Comparison of ENCODE assay signal across 1 cellular context in the genomic region with DNA sequence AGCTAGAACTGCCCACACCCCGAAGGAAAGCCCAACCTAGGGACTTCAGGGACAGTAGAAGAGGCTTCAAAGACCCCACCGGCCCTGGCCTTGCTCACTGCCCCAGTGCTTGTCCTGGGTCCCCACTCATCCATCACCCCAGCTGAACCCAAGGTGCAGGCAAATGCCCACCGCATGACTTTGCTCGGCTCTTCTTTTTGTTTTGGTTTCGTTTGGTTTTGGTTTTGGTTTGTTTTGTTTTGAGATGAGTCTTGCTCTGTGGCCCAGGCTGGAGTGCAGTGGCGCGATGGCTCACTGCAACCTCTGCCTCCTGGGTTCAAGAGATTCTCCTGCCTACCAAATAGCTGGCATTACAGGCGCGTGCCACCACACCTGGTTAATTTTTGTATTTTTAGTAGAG.
A peak's percentile ranks its signal among the peaks of the same experiment; 100 is the strongest.
TF ChIP-seq lines count a peak whose summit lies in the region.

No MANE protein-coding gene starts in this region.

TF ChIP-seq in GM12878, 131 proteins besides CTCF, POLR2A, EP300 and RAD21 (continued from another document and continues in another):
- TF ChIP-seq ATF7 (IDR thresholded peaks at IDR 0.05; ENCODE audit: low read depth): peak; percentile 45; the same call in 1 of the 2 replicates
- no peak for TF ChIP-seq TCF12 (IDR thresholded peaks at IDR 0.05; ENCODE audit: low read depth, low read length)
- no peak; a peak in 1 of 4 replicates for TF ChIP-seq IKZF2 (IDR thresholded peaks at IDR 0.05)
- TF ChIP-seq, protein P1, sequence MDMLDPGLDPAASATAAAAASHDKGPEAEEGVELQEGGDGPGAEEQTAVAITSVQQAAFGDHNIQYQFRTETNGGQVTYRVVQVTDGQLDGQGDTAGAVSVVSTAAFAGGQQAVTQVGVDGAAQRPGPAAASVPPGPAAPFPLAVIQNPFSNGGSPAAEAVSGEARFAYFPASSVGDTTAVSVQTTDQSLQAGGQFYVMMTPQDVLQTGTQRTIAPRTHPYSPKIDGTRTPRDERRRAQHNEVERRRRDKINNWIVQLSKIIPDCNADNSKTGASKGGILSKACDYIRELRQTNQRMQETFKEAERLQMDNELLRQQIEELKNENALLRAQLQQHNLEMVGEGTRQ (IDR thresholded peaks at IDR 0.05; ENCODE audit: borderline replicate concordance, low read depth, low read length): no peak
- TF ChIP-seq, protein P2, sequence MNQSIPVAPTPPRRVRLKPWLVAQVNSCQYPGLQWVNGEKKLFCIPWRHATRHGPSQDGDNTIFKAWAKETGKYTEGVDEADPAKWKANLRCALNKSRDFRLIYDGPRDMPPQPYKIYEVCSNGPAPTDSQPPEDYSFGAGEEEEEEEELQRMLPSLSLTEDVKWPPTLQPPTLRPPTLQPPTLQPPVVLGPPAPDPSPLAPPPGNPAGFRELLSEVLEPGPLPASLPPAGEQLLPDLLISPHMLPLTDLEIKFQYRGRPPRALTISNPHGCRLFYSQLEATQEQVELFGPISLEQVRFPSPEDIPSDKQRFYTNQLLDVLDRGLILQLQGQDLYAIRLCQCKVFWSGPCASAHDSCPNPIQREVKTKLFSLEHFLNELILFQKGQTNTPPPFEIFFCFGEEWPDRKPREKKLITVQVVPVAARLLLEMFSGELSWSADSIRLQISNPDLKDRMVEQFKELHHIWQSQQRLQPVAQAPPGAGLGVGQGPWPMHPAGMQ (IDR thresholded peaks at IDR 0.05; ENCODE audit: borderline replicate concordance): no peak
- no peak for TF ChIP-seq ZSCAN29 (IDR thresholded peaks at IDR 0.05)
- TF ChIP-seq RELA (IDR thresholded peaks at IDR 0.05; ENCODE audit: borderline replicate concordance, partially characterized antibody): no peak
- no peak for TF ChIP-seq RBBP5 (conservative IDR thresholded peaks at IDR 0.05)
- TF ChIP-seq, protein P3, sequence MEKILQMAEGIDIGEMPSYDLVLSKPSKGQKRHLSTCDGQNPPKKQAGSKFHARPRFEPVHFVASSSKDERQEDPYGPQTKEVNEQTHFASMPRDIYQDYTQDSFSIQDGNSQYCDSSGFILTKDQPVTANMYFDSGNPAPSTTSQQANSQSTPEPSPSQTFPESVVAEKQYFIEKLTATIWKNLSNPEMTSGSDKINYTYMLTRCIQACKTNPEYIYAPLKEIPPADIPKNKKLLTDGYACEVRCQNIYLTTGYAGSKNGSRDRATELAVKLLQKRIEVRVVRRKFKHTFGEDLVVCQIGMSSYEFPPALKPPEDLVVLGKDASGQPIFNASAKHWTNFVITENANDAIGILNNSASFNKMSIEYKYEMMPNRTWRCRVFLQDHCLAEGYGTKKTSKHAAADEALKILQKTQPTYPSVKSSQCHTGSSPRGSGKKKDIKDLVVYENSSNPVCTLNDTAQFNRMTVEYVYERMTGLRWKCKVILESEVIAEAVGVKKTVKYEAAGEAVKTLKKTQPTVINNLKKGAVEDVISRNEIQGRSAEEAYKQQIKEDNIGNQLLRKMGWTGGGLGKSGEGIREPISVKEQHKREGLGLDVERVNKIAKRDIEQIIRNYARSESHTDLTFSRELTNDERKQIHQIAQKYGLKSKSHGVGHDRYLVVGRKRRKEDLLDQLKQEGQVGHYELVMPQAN (conservative IDR thresholded peaks at IDR 0.05): no peak
- TF ChIP-seq, protein P4, sequence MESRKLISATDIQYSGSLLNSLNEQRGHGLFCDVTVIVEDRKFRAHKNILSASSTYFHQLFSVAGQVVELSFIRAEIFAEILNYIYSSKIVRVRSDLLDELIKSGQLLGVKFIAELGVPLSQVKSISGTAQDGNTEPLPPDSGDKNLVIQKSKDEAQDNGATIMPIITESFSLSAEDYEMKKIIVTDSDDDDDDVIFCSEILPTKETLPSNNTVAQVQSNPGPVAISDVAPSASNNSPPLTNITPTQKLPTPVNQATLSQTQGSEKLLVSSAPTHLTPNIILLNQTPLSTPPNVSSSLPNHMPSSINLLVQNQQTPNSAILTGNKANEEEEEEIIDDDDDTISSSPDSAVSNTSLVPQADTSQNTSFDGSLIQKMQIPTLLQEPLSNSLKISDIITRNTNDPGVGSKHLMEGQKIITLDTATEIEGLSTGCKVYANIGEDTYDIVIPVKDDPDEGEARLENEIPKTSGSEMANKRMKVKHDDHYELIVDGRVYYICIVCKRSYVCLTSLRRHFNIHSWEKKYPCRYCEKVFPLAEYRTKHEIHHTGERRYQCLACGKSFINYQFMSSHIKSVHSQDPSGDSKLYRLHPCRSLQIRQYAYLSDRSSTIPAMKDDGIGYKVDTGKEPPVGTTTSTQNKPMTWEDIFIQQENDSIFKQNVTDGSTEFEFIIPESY (IDR thresholded peaks at IDR 0.05): no peak
- TF ChIP-seq NRF1 (conservative IDR thresholded peaks at IDR 0.05; ENCODE audit: low read depth, low read length): no peak
- no peak for TF ChIP-seq SMAD5 (IDR thresholded peaks at IDR 0.05; ENCODE audit: low read depth)
- TF ChIP-seq, protein P5, sequence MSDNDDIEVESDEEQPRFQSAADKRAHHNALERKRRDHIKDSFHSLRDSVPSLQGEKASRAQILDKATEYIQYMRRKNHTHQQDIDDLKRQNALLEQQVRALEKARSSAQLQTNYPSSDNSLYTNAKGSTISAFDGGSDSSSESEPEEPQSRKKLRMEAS (IDR thresholded peaks at IDR 0.05; ENCODE audit: low read depth, low read length): no peak
- no peak for TF ChIP-seq MEF2A (IDR thresholded peaks at IDR 0.05; ENCODE audit: insufficient read depth, low read depth, low read length)
- peak; percentile 95 for TF ChIP-seq HDGF (IDR thresholded peaks at IDR 0.05)
- TF ChIP-seq BACH1 (IDR thresholded peaks at IDR 0.05; ENCODE audit: borderline replicate concordance): no peak
- no peak for TF ChIP-seq CBFB (IDR thresholded peaks at IDR 0.05; ENCODE audit: low read depth)
- TF ChIP-seq GATAD2B (conservative IDR thresholded peaks at IDR 0.05; ENCODE audit: low read depth): no peak
- TF ChIP-seq EED (IDR thresholded peaks at IDR 0.05; ENCODE audit: low read depth): no peak
- TF ChIP-seq PAX5 (IDR thresholded peaks at IDR 0.05; ENCODE audit: borderline replicate concordance, low read depth, low read length): no peak
- no peak for TF ChIP-seq YBX1 (IDR thresholded peaks at IDR 0.05)
- TF ChIP-seq HCFC1 (IDR thresholded peaks at IDR 0.05; ENCODE audit: low read length): no peak
- no peak for TF ChIP-seq TCF7 (IDR thresholded peaks at IDR 0.05; ENCODE audit: borderline replicate concordance)
- TF ChIP-seq FOXM1 (IDR thresholded peaks at IDR 0.05; ENCODE audit: low read depth, low read length): no peak
- no peak for TF ChIP-seq ETV6 (conservative IDR thresholded peaks at IDR 0.05 in 1 of 2, IDR thresholded peaks at IDR 0.05 in 1 of 2; ENCODE audit: borderline replicate concordance in 1 of 2, low read depth in 1 of 2)
- TF ChIP-seq CEBPB (IDR thresholded peaks at IDR 0.05; ENCODE audit: borderline replicate concordance in 1 of 2, low read depth in 2 of 2, low read length in 2 of 2): no peak
- TF ChIP-seq, protein P6, sequence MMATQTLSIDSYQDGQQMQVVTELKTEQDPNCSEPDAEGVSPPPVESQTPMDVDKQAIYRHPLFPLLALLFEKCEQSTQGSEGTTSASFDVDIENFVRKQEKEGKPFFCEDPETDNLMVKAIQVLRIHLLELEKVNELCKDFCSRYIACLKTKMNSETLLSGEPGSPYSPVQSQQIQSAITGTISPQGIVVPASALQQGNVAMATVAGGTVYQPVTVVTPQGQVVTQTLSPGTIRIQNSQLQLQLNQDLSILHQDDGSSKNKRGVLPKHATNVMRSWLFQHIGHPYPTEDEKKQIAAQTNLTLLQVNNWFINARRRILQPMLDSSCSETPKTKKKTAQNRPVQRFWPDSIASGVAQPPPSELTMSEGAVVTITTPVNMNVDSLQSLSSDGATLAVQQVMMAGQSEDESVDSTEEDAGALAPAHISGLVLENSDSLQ (IDR thresholded peaks at IDR 0.05): no peak
- TF ChIP-seq SREBF2 (IDR thresholded peaks at IDR 0.05; ENCODE audit: low read length): no peak
- TF ChIP-seq PML (IDR thresholded peaks at IDR 0.05; ENCODE audit: low read length): no peak
- TF ChIP-seq, protein P7, sequence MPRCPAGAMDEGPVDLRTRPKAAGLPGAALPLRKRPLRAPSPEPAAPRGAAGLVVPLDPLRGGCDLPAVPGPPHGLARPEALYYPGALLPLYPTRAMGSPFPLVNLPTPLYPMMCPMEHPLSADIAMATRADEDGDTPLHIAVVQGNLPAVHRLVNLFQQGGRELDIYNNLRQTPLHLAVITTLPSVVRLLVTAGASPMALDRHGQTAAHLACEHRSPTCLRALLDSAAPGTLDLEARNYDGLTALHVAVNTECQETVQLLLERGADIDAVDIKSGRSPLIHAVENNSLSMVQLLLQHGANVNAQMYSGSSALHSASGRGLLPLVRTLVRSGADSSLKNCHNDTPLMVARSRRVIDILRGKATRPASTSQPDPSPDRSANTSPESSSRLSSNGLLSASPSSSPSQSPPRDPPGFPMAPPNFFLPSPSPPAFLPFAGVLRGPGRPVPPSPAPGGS (IDR thresholded peaks at IDR 0.05; ENCODE audit: borderline replicate concordance, insufficient read depth, low read depth, low read length, poor library complexity, severe bottlenecking): no peak
- TF ChIP-seq SUPT20H (IDR thresholded peaks at IDR 0.05; ENCODE audit: borderline replicate concordance, control insufficient read depth, low read depth, low read length): no peak
- TF ChIP-seq TBL1XR1 (IDR thresholded peaks at IDR 0.05; ENCODE audit: low read depth, low read length): no peak
- TF ChIP-seq MTA3 (IDR thresholded peaks at IDR 0.05; ENCODE audit: borderline replicate concordance, low read length): no peak
- TF ChIP-seq, protein P8, sequence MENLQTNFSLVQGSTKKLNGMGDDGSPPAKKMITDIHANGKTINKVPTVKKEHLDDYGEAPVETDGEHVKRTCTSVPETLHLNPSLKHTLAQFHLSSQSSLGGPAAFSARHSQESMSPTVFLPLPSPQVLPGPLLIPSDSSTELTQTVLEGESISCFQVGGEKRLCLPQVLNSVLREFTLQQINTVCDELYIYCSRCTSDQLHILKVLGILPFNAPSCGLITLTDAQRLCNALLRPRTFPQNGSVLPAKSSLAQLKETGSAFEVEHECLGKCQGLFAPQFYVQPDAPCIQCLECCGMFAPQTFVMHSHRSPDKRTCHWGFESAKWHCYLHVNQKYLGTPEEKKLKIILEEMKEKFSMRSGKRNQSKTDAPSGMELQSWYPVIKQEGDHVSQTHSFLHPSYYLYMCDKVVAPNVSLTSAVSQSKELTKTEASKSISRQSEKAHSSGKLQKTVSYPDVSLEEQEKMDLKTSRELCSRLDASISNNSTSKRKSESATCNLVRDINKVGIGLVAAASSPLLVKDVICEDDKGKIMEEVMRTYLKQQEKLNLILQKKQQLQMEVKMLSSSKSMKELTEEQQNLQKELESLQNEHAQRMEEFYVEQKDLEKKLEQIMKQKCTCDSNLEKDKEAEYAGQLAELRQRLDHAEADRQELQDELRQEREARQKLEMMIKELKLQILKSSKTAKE (IDR thresholded peaks at IDR 0.05; ENCODE audit: low read depth, poor library complexity, severe bottlenecking): peak; percentile 14
- TF ChIP-seq JUNB (IDR thresholded peaks at IDR 0.05): peak; percentile 29
- TF ChIP-seq RB1 (IDR thresholded peaks at IDR 0.05; ENCODE audit: borderline replicate concordance): no peak
- no peak for TF ChIP-seq DPF2 (IDR thresholded peaks at IDR 0.05)
- peak; percentile 10; the same call in 1 of the 2 replicates for TF ChIP-seq JUND (IDR thresholded peaks at IDR 0.05; ENCODE audit: low read depth, low read length)
- TF ChIP-seq TARDBP (IDR thresholded peaks at IDR 0.05; ENCODE audit: borderline replicate concordance): no peak
- no peak for TF ChIP-seq NFYA (IDR thresholded peaks at IDR 0.05; ENCODE audit: borderline replicate concordance, low read depth, low read length)
- TF ChIP-seq, protein P9, sequence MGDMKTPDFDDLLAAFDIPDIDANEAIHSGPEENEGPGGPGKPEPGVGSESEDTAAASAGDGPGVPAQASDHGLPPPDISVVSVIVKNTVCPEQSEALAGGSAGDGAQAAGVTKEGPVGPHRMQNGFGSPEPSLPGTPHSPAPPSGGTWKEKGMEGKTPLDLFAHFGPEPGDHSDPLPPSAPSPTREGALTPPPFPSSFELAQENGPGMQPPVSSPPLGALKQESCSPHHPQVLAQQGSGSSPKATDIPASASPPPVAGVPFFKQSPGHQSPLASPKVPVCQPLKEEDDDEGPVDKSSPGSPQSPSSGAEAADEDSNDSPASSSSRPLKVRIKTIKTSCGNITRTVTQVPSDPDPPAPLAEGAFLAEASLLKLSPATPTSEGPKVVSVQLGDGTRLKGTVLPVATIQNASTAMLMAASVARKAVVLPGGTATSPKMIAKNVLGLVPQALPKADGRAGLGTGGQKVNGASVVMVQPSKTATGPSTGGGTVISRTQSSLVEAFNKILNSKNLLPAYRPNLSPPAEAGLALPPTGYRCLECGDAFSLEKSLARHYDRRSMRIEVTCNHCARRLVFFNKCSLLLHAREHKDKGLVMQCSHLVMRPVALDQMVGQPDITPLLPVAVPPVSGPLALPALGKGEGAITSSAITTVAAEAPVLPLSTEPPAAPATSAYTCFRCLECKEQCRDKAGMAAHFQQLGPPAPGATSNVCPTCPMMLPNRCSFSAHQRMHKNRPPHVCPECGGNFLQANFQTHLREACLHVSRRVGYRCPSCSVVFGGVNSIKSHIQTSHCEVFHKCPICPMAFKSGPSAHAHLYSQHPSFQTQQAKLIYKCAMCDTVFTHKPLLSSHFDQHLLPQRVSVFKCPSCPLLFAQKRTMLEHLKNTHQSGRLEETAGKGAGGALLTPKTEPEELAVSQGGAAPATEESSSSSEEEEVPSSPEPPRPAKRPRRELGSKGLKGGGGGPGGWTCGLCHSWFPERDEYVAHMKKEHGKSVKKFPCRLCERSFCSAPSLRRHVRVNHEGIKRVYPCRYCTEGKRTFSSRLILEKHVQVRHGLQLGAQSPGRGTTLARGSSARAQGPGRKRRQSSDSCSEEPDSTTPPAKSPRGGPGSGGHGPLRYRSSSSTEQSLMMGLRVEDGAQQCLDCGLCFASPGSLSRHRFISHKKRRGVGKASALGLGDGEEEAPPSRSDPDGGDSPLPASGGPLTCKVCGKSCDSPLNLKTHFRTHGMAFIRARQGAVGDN (IDR thresholded peaks at IDR 0.05): peak; percentile 15; the same call in 1 of the 2 replicates
- no peak for TF ChIP-seq BCL11A (IDR thresholded peaks at IDR 0.05; ENCODE audit: low read depth, low read length)
- no peak for TF ChIP-seq ZZZ3 (IDR thresholded peaks at IDR 0.05; ENCODE audit: control insufficient read depth, insufficient read length, low read depth)
- TF ChIP-seq MYB (IDR thresholded peaks at IDR 0.05; ENCODE audit: borderline replicate concordance, low read depth, low read length): no peak
- TF ChIP-seq GABPA (IDR thresholded peaks at IDR 0.05; ENCODE audit: low read depth): no peak
- TF ChIP-seq SMARCA5 (IDR thresholded peaks at IDR 0.05): no peak
- TF ChIP-seq, protein P10, sequence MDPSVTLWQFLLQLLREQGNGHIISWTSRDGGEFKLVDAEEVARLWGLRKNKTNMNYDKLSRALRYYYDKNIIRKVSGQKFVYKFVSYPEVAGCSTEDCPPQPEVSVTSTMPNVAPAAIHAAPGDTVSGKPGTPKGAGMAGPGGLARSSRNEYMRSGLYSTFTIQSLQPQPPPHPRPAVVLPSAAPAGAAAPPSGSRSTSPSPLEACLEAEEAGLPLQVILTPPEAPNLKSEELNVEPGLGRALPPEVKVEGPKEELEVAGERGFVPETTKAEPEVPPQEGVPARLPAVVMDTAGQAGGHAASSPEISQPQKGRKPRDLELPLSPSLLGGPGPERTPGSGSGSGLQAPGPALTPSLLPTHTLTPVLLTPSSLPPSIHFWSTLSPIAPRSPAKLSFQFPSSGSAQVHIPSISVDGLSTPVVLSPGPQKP (IDR thresholded peaks at IDR 0.05; ENCODE audit: low read depth, low read length): no peak
